13 cellular contexts compared by ENCODE assay signal in the genomic region with DNA sequence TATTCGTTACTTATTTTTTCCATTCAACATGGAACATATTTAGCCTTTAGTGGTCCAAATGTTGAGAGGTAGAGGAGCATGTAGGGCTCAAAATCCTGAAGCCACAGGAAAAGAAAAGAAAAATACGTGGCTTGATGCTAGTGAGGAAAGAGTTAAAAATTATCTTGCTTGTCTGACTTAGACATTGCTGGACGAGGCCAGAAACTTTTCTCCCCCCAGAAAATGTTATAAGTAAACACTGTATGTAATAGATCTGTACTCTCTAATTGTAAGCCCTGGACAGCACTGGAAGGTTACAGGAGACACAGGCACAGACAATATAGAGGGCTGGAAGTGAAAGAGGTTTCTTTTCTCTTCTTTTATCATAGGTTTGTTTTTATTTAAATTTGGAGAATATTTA.
A peak's percentile ranks its signal among the peaks of the same experiment; 100 is the strongest.
DNase-seq lines count a peak whose midpoint lies in the region; TF ChIP-seq lines count a peak whose summit lies in the region.
"Had no signal": no experiment of that assay in that cellular context is flagged by ENCODE, and none has a peak within 500 bp of the region (broad histone marks: within the 10 kb centered on the region; RNA-seq: fewer than 3 reads in every experiment).

No MANE protein-coding gene starts in this region.

- no peaks in the 10 kb centered on the region for H3K36me3 ChIP-seq in Caco-2 (ENCODE audit: control insufficient read depth, insufficient read depth, low read length)
- H3K36me3 ChIP-seq in adipocyte (ENCODE audit: control insufficient read depth, insufficient read depth, low read length, severe bottlenecking) = no peaks in the 10 kb centered on the region
- H3K36me3 ChIP-seq: BLaER1 had no signal

- BruUV-seq in Caco-2 (replicated peaks; lab: Mats Ljungman, UMichigan) = no TSS peak

- no peak overlapping the region for H3K9ac ChIP-seq in adipocyte (ENCODE audit: low read length)
- H3K9ac ChIP-seq: BLaER1 had no signal

- CTCF ChIA-PET in Caco-2 (lab: Charles Lee) = no interaction called here

- H3K4me3 Mint-ChIP-seq in Caco-2 (ENCODE audit: unreplicated experiment) (no peak overlapping the region), nephron progenitor cell (no peak overlapping the region)
- H3K4me3 Mint-ChIP-seq: CD8-positive, alpha-beta memory T cell had no signal

- H3K36me3 Mint-ChIP-seq in Caco-2 (ENCODE audit: insufficient read depth, unreplicated experiment) = no peaks in the 10 kb centered on the region
- H3K36me3 Mint-ChIP-seq in nephron progenitor cell (ENCODE audit: low read depth) = no peaks in the 10 kb centered on the region
- H3K36me3 Mint-ChIP-seq: CD8-positive, alpha-beta memory T cell had no signal

- peak in 1 of 2 experiments; percentile 53 for DNase-seq in Caco-2
- DNase-seq in adipocyte (ENCODE audit: low read depth) = peak; percentile 21
- DNase-seq in fibroblast of peridontal ligament (ENCODE audit: extremely low read depth) = peak; percentile 64
- no peak for DNase-seq in nephron progenitor cell
- no peak for DNase-seq in NCI-H69 (lab: John Stamatoyannopoulos, UW)
- DNase-seq in HK-2 (ENCODE audit: unreplicated experiment) = no peak
- no peak for DNase-seq in NCI-H1105 (lab: John Stamatoyannopoulos, UW)
- DNase-seq: 8988T; AML-193; CD8-positive, alpha-beta memory T cell; DMS53; GF-D8 had no signal

- POLR2A ChIA-PET in Caco-2 (lab: Charles Lee) = no interaction called here

- H3K9me3 ChIP-seq in Caco-2 = no peaks in the 10 kb centered on the region
- no peaks in the 10 kb centered on the region for H3K9me3 ChIP-seq in adipocyte (ENCODE audit: control insufficient read depth, low read length)
- H3K9me3 ChIP-seq: BLaER1 had no signal

- H3K9me3 Mint-ChIP-seq in Caco-2 (ENCODE audit: unreplicated experiment) = no peaks in the 10 kb centered on the region
- no peaks in the 10 kb centered on the region for H3K9me3 Mint-ChIP-seq in nephron progenitor cell
- H3K9me3 Mint-ChIP-seq: CD8-positive, alpha-beta memory T cell had no signal

- intact Hi-C loops in Caco-2 (cut with micrococcal nuclease; ENCODE audit: unreplicated experiment) = no loop called here

- H3K4me1 Mint-ChIP-seq in Caco-2 (ENCODE audit: low read depth, unreplicated experiment) (peaks cover 39% of the 10 kb centered on the region), nephron progenitor cell (peaks cover 14% of the 10 kb centered on the region)

- H3K4me1 ChIP-seq in Caco-2 (peaks cover 26% of the 10 kb centered on the region), adipocyte (ENCODE audit: control insufficient read depth, insufficient read depth, low read length) (peaks cover 1% of the 10 kb centered on the region)

- H3K27ac Mint-ChIP-seq in Caco-2 (ENCODE audit: unreplicated experiment) (peak overlapping the region; percentile 8), nephron progenitor cell (peak overlapping the region; percentile 70)
- H3K27ac Mint-ChIP-seq: CD8-positive, alpha-beta memory T cell had no signal

- H3K27me3 ChIP-seq in Caco-2 (replicated peaks; ENCODE audit: control insufficient read depth, insufficient read depth, low read length) (no peaks in the 10 kb centered on the region), adipocyte (replicated peaks; ENCODE audit: control insufficient read depth, insufficient read depth, low read length) (no peaks in the 10 kb centered on the region)
- H3K27me3 ChIP-seq: BLaER1 had no signal

- no peaks in the 10 kb centered on the region for H3K27me3 Mint-ChIP-seq in Caco-2 (ENCODE audit: insufficient read depth, unreplicated experiment)
- no peaks in the 10 kb centered on the region for H3K27me3 Mint-ChIP-seq in nephron progenitor cell (ENCODE audit: low read depth, poor library complexity)
- H3K27me3 Mint-ChIP-seq: CD8-positive, alpha-beta memory T cell had no signal

- H3K4me3 ChIP-seq in Caco-2 (ENCODE audit: low read depth, low read length) = no peak overlapping the region
- H3K4me3 ChIP-seq in adipocyte (ENCODE audit: low read length) = no peak overlapping the region
- H3K4me3 ChIP-seq: BLaER1 had no signal

- TF ChIP-seq CTCF in Caco-2 (IDR thresholded peaks at IDR 0.05; ENCODE audit: insufficient read depth in 1 of 2, low read depth in 1 of 2, low read length in 1 of 2, severe bottlenecking in 1 of 2, unreplicated experiment in 1 of 2) (no peak), nephron progenitor cell (IDR thresholded peaks at IDR 0.05) (no peak)

Comparison
In these comparisons a context has a peak if more than half of its experiments do, and no peak if none do; other contexts are left out.
1. DNase-seq: peak in adipocyte (single experiment) and fibroblast of peridontal ligament (single experiment); none in nephron progenitor cell (single experiment), NCI-H69 (single experiment), HK-2 (single experiment) and NCI-H1105 (single experiment).